13 cellular contexts compared by ENCODE assay signal in genomic region chr2:85675427-85675826, GRCh38. TPM values are rescaled to one million over a fixed set of nuclear protein-coding genes. Genes with fewer than 3 reads are reported as not detected.
DNase-seq lines count a peak whose midpoint lies in the region; TF ChIP-seq lines count a peak whose summit lies in the region.
"Had no signal": no experiment of that assay in that cellular context is flagged by ENCODE, and none has a peak within 500 bp of the region (broad histone marks: within the 10 kb centered on the region; RNA-seq: fewer than 3 reads in every experiment).

No MANE protein-coding gene starts in this region.

- peak overlapping the region; percentile 60 for H3K27ac ChIP-seq in subcutaneous abdominal adipose tissue (ENCODE audit: low read depth, low read length)
- H3K27ac ChIP-seq: C4-2B had no signal

- no peaks in the 10 kb centered on the region for H3K36me3 Mint-ChIP-seq in chondrocyte (ENCODE audit: low read depth)
- H3K36me3 Mint-ChIP-seq in T-helper 2 cell treated with Interferon-gamma antibody and Interleukin-4, amounts not matched to agents 5 μg/mL and 100 μg/mL, for 36 hours (ENCODE audit: low read depth): no peaks in the 10 kb centered on the region

- peaks cover 9% of the 10 kb centered on the region for H3K27me3 Mint-ChIP-seq in chondrocyte (ENCODE audit: low read depth)
- peaks cover 5% of the 10 kb centered on the region for H3K27me3 Mint-ChIP-seq in T-helper 2 cell treated with Interferon-gamma antibody and Interleukin-4, amounts not matched to agents 5 μg/mL and 100 μg/mL, for 36 hours (ENCODE audit: low read depth)
- H3K27me3 Mint-ChIP-seq: CD4-positive, alpha-beta T cell had no signal

- DNase-seq in chondrocyte (ENCODE audit: low spot score): peak; percentile 88
- peak; percentile 76 for DNase-seq in mesenteric fat pad (ENCODE audit: low spot score)
- DNase-seq in T-helper 2 cell treated with Interferon-gamma antibody and Interleukin-4, amounts not matched to agents 5 μg/mL and 100 μg/mL, for 36 hours (ENCODE audit: low spot score): no peak
- DNase-seq in UCSD-AML1 (lab: John Stamatoyannopoulos, UW; ENCODE audit: unreplicated experiment): no peak
- no peak for DNase-seq in activated T-cell treated with anti-CD3 and anti-CD28 coated beads, Interleukin-2, amount 50 U/mL, for 48 hours
- DNase-seq: ACHN; CD4-positive, alpha-beta T cell; H9 had no signal

- H3K36me3 ChIP-seq in subcutaneous abdominal adipose tissue (ENCODE audit: control insufficient read depth in 5 of 5, insufficient read depth in 5 of 5, low read length in 5 of 5): no peaks in the 10 kb centered on the region

- H3K9me3 ChIP-seq in subcutaneous abdominal adipose tissue (ENCODE audit: control insufficient read depth in 5 of 5, low read length in 5 of 5): no peaks in the 10 kb centered on the region
- H3K9me3 ChIP-seq: Caco-2 had no signal

- H3K4me1 Mint-ChIP-seq in chondrocyte (ENCODE audit: low read depth): peaks cover 9% of the 10 kb centered on the region
- H3K4me1 Mint-ChIP-seq in T-helper 2 cell treated with Interferon-gamma antibody and Interleukin-4, amounts not matched to agents 5 μg/mL and 100 μg/mL, for 36 hours (ENCODE audit: low read depth): peaks cover 10% of the 10 kb centered on the region

- no peak overlapping the region for H3K4me3 Mint-ChIP-seq in chondrocyte (ENCODE audit: unreplicated experiment)
- H3K4me3 Mint-ChIP-seq in T-helper 2 cell treated with Interferon-gamma antibody and Interleukin-4, amounts not matched to agents 5 μg/mL and 100 μg/mL, for 36 hours: no peak overlapping the region
- H3K4me3 Mint-ChIP-seq: CD4-positive, alpha-beta T cell; H9 had no signal

- H3K27me3 ChIP-seq in subcutaneous abdominal adipose tissue (ENCODE audit: control insufficient read depth in 5 of 5, insufficient read depth in 4 of 5, low read length in 5 of 5): no peaks in the 10 kb centered on the region

- H3K4me3 ChIP-seq in subcutaneous abdominal adipose tissue (ENCODE audit: low read depth in 1 of 5, low read length in 5 of 5): no peak overlapping the region

- TF ChIP-seq CTCF in chondrocyte (IDR thresholded peaks at IDR 0.05): no peak

- no peak overlapping the region for H3K9ac ChIP-seq in subcutaneous abdominal adipose tissue (ENCODE audit: low read length in 5 of 5)

- H3K4me1 ChIP-seq in subcutaneous abdominal adipose tissue (ENCODE audit: control insufficient read depth in 5 of 5, insufficient read depth in 5 of 5, low read length in 5 of 5): peaks cover 3 to 52% (median 37%) of the 10 kb centered on the region in 5 donors

- no peak overlapping the region for H3K27ac Mint-ChIP-seq in chondrocyte (ENCODE audit: unreplicated experiment)
- no peak overlapping the region for H3K27ac Mint-ChIP-seq in T-helper 2 cell treated with Interferon-gamma antibody and Interleukin-4, amounts not matched to agents 5 μg/mL and 100 μg/mL, for 36 hours
- H3K27ac Mint-ChIP-seq: CD4-positive, alpha-beta T cell; H9 had no signal

- H3K9me3 Mint-ChIP-seq in chondrocyte (ENCODE audit: low read depth): no peaks in the 10 kb centered on the region
- H3K9me3 Mint-ChIP-seq in T-helper 2 cell treated with Interferon-gamma antibody and Interleukin-4, amounts not matched to agents 5 μg/mL and 100 μg/mL, for 36 hours: no peaks in the 10 kb centered on the region
- H3K9me3 Mint-ChIP-seq: CD4-positive, alpha-beta T cell; H9 had no signal

RNA-seq across cellular contexts. Expression of gene SFTPB, which starts 7.4 kb away (rescaled TPM):
- not detected in 3 replicates for total RNA-seq in chondrocyte
- total RNA-seq in mesenteric fat pad: not detected
- total RNA-seq: Caco-2; CD4-positive, alpha-beta T cell; H1; H9; HT-29 had no signal

RNA-seq across cellular contexts. Expression of gene GNLY, which starts 18.7 kb away (rescaled TPM):
- not detected in 3 replicates for total RNA-seq in chondrocyte
- total RNA-seq in mesenteric fat pad: 3.7 TPM
- total RNA-seq: Caco-2, H1, H9, HT-29 had no signal

RNA-seq across cellular contexts. Expression of gene USP39, which starts 59.4 kb away (rescaled TPM):
- total RNA-seq in chondrocyte: 34.7 to 40.4 TPM (median 35.1 TPM) in 3 replicates
- 37.1 TPM for total RNA-seq in mesenteric fat pad

Comparison
In these comparisons a context has a peak if more than half of its experiments do, and no peak if none do; other contexts are left out.
1. DNase-seq: peak in chondrocyte (single experiment) and mesenteric fat pad (single experiment); none in T-helper 2 cell treated with Interferon-gamma antibody and Interleukin-4, amounts not matched to agents 5 μg/mL and 100 μg/mL, for 36 hours (single experiment), UCSD-AML1 (single experiment) and activated T-cell treated with anti-CD3 and anti-CD28 coated beads, Interleukin-2, amount 50 U/mL, for 48 hours (0 of 2).